In genomic region chr7:48262606-48263005, GRCh38 we compare ENCODE assay signal across 29 cellular contexts.
"Had no signal": no experiment of that assay in that cellular context is flagged by ENCODE, and none has a peak within 500 bp of the region (broad histone marks: within the 10 kb centered on the region; RNA-seq: fewer than 3 reads in every experiment).

No MANE protein-coding gene starts in this region.

- ATAC-seq: left cardiac atrium; left lobe of liver; lower lobe of right lung; mucosa of descending colon; naive thymus-derived CD4-positive, alpha-beta T cell; natural killer cell treated with Interleukin-12 subunit alpha and Interleukin-12 subunit beta and Interleukin-15 and Interleukin-18, amount 100 ng/mL, for 72 hours; pancreas; right cardiac atrium; sciatic nerve; stimulated activated effector memory CD8-positive, alpha-beta T cell treated with anti-CD3 and anti-CD28 coated beads, Interleukin-12 subunit alpha, Interleukin-12 subunit beta, amount 100 ng/mL, for 72 hours; upper lobe of right lung had no signal

- H3K36me3 ChIP-seq: lower lobe of right lung, pancreas, prostate gland, spleen, suprapubic skin, thoracic aorta, tibial artery, upper lobe of right lung had no signal

- H3K27ac ChIP-seq: lower lobe of right lung, pancreas, prostate gland, spleen, suprapubic skin, thoracic aorta, tibial artery, upper lobe of right lung had no signal

- H3K27me3 ChIP-seq: pancreas, spleen, suprapubic skin, tibial artery, upper lobe of right lung had no signal

- H3K4me3 ChIP-seq: lower lobe of right lung, mucosa of descending colon, pancreas, prostate gland, spleen, suprapubic skin, thoracic aorta, tibial artery, upper lobe of right lung had no signal

- H3K36me3 Mint-ChIP-seq: naive thymus-derived CD4-positive, alpha-beta T cell; natural killer cell treated with Interleukin-12 subunit alpha and Interleukin-12 subunit beta and Interleukin-15 and Interleukin-18, amount 100 ng/mL, for 72 hours; stimulated activated effector memory CD8-positive, alpha-beta T cell treated with anti-CD3 and anti-CD28 coated beads, Interleukin-12 subunit alpha, Interleukin-12 subunit beta, amount 100 ng/mL, for 72 hours had no signal

- H3K4me1 Mint-ChIP-seq: naive thymus-derived CD4-positive, alpha-beta T cell; stimulated activated effector memory CD8-positive, alpha-beta T cell treated with anti-CD3 and anti-CD28 coated beads, Interleukin-12 subunit alpha, Interleukin-12 subunit beta, amount 100 ng/mL, for 72 hours had no signal

- H3K9me3 ChIP-seq: lower lobe of right lung, mucosa of descending colon, pancreas, prostate gland, spleen, suprapubic skin, thoracic aorta, tibial artery, upper lobe of right lung had no signal

- DNase-seq: hippocampal formation; kidney glomerular epithelial cell; left cardiac atrium; lower lobe of right lung; mammary epithelial cell; mesenchymal stem cell; midbrain; mucosa of descending colon; naive thymus-derived CD4-positive, alpha-beta T cell; nucleus accumbens; pancreas; posterior cingulate gyrus; retina; right cardiac atrium; small intestine; spleen; stimulated activated CD4-positive, alpha-beta T cell treated with anti-CD3 and anti-CD28 coated beads, Interleukin-4, amount 100 ng/mL, for 24 hours; stimulated activated naive CD4-positive, alpha-beta T cell; tibial artery; trophoblast cell; upper lobe of right lung had no signal

- H3K27ac Mint-ChIP-seq: naive thymus-derived CD4-positive, alpha-beta T cell; natural killer cell treated with Interleukin-12 subunit alpha and Interleukin-12 subunit beta and Interleukin-15 and Interleukin-18, amount 100 ng/mL, for 72 hours; stimulated activated effector memory CD8-positive, alpha-beta T cell treated with anti-CD3 and anti-CD28 coated beads, Interleukin-12 subunit alpha, Interleukin-12 subunit beta, amount 100 ng/mL, for 72 hours; stimulated activated naive CD8-positive, alpha-beta T cell treated with anti-CD3 and anti-CD28 coated beads, Interleukin-15, Interleukin-2, amounts not matched to agents 100 ng/mL and 50 ng/mL, for 24 hours had no signal

- H3K4me3 Mint-ChIP-seq: naive thymus-derived CD4-positive, alpha-beta T cell; natural killer cell treated with Interleukin-12 subunit alpha and Interleukin-12 subunit beta and Interleukin-15 and Interleukin-18, amount 100 ng/mL, for 72 hours; stimulated activated effector memory CD8-positive, alpha-beta T cell treated with anti-CD3 and anti-CD28 coated beads, Interleukin-12 subunit alpha, Interleukin-12 subunit beta, amount 100 ng/mL, for 72 hours; stimulated activated naive CD8-positive, alpha-beta T cell treated with anti-CD3 and anti-CD28 coated beads, Interleukin-15, Interleukin-2, amounts not matched to agents 100 ng/mL and 50 ng/mL, for 24 hours had no signal

- H3K4me1 ChIP-seq: lower lobe of right lung, pancreas, prostate gland, spleen, suprapubic skin, tibial artery, upper lobe of right lung had no signal
